In genomic region chrX:34655496-34656258, GRCh38 we compare ENCODE assay signal across 8 cellular contexts. TPM values are rescaled to one million over a fixed set of nuclear protein-coding genes. Genes with fewer than 3 reads are reported as not detected.
DNase-seq lines count a peak whose midpoint lies in the region; ATAC-seq and TF ChIP-seq lines count a peak whose summit lies in the region.

No MANE protein-coding gene starts in this region.

- H3K27me3 ChIP-seq in right atrium auricular region (no peaks in the 10 kb centered on the region), endocrine pancreas (ENCODE audit: control insufficient read depth, insufficient read depth, low read length) (no peaks in the 10 kb centered on the region), aorta (ENCODE audit: control insufficient read depth in 1 of 2, insufficient read depth in 2 of 2, low read length in 1 of 2) (no peaks in the 10 kb centered on the region)

- H3K27ac ChIP-seq in right atrium auricular region (peak overlapping the region; percentile 81 to 85), aorta (ENCODE audit: low read depth in 1 of 2, low read length in 2 of 2) (peak overlapping the region; percentile 65 to 75)

- H3K4me3 ChIP-seq in right atrium auricular region (peak overlapping the region; percentile 68 to 69), endocrine pancreas (ENCODE audit: control insufficient read depth, insufficient read depth, low read length) (peak overlapping the region; percentile 38), aorta (ENCODE audit: low read length in 2 of 2) (peak overlapping the region; percentile 89 to 92)

- H3K9ac ChIP-seq in endocrine pancreas (ENCODE audit: control insufficient read depth, insufficient read depth, low read length) = no peak overlapping the region

- H3K4me1 ChIP-seq in right atrium auricular region (peaks cover 0 to 4% of the 10 kb centered on the region in 2 donors), endocrine pancreas (ENCODE audit: control insufficient read depth, insufficient read depth, low read length) (no peaks in the 10 kb centered on the region), aorta (ENCODE audit: control insufficient read depth in 1 of 2, insufficient read depth in 2 of 2, low read length in 2 of 2) (peaks cover 0 to 2% of the 10 kb centered on the region in 2 donors)

- TF ChIP-seq CTCF in right atrium auricular region (IDR thresholded peaks at IDR 0.05) = no peak

- H3K36me3 ChIP-seq in right atrium auricular region (no peaks in the 10 kb centered on the region), endocrine pancreas (ENCODE audit: control insufficient read depth, insufficient read depth, low read length) (no peaks in the 10 kb centered on the region), aorta (ENCODE audit: control insufficient read depth in 1 of 2, insufficient read depth in 2 of 2, low read length in 1 of 2) (no peaks in the 10 kb centered on the region)

- 0 to 26% methylated on average over 13 of the region's 13 CpGs for WGBS in aorta, 2 donors

- H3K9me3 ChIP-seq in right atrium auricular region (no peaks in the 10 kb centered on the region), endocrine pancreas (ENCODE audit: control insufficient read depth, low read length) (no peaks in the 10 kb centered on the region), aorta (ENCODE audit: control insufficient read depth, low read length) (no peaks in the 10 kb centered on the region)

- ATAC-seq in Right ventricle myocardium inferior = no peak
- no peak for ATAC-seq in aorta (ENCODE audit: low FRiP score)

- intact Hi-C loops in Right ventricle myocardium inferior (cut with DNase I) = no loop called here
- intact Hi-C loops in aorta (cut with DNase I) = loop anchor here (5.0 to 10.0 kb wide), 3 partner anchors 122 to 229 kb away; no protein-coding TSS in a partner anchor

- DNase-seq in right atrium auricular region (ENCODE audit: low spot score) = no peak
- DNase-seq in Right ventricle myocardium inferior (ENCODE audit: missing footprints) = no peak
- peak; percentile 19 for DNase-seq in myocyte (ENCODE audit: low read depth)
- no peak for DNase-seq in aorta
- DNase-seq in SIG-M5 (lab: John Stamatoyannopoulos, UW) = no peak
- no peak for DNase-seq in NCI-H226
- DNase-seq in inferior parietal cortex (ENCODE audit: extremely low spot score) = no peak

RNA-seq across cellular contexts. Expression of gene TMEM47, which starts 1.4 kb away (rescaled TPM):
- 10 to 100 TPM; 43.8 to 59.3 TPM for total RNA-seq in right atrium auricular region
- 32.9 TPM for total RNA-seq in Right ventricle myocardium inferior
- total RNA-seq in myocyte = 69.2 and 81.1 TPM in 2 replicates
- polyA plus RNA-seq in myocyte (2012) = 31.0 TPM
- total RNA-seq in aorta = 100 to 1,000 TPM; 123 to 287 TPM
- polyA plus RNA-seq in aorta = 100 to 1,000 TPM; 109 to 118 TPM

Comparison
In these comparisons a context has a peak if more than half of its experiments do, and no peak if none do; other contexts are left out.
1. H3K4me3 ChIP-seq: peak in every context shown above with its lines; median percentile 90 in aorta; 68 in right atrium auricular region; 38 in endocrine pancreas.